ENCODE assay signal across 8 cellular contexts in the genomic region with DNA sequence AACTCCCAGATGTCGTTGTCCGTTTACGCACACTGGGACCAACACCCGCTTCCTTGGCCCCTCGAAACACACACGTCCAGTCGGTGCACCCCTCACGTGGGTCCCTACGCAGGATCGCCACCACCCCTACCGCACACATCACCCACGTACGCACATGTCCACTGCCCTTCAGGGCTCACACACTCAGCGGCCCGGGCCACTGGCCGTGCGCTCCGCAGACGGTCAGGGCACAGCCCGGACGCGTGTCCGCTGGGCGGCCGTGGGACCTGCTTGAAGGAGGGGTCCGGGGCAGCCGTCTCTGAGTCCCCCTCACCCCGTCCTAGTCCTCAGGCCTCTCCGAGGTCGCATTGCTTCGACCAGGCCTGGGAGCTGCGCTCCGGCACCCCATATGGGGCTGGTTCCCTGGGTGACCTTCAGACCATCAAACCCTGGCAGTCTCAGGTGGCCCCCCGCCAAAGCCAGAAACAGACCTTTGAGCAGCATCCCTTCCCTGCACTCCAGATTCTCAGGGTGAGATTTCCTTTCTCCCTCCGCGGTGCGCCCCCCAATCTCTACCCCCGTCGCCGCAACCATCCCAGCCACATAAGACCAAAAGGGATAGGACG. TPM values are rescaled to one million over a fixed set of nuclear protein-coding genes. Genes with fewer than 3 reads are reported as not detected.
A peak's percentile ranks its signal among the peaks of the same experiment; 100 is the strongest.
DNase-seq lines count a peak whose midpoint lies in the region; ATAC-seq and TF ChIP-seq lines count a peak whose summit lies in the region.

No MANE protein-coding gene starts in this region.

- TF ChIP-seq CTCF in coronary artery (IDR thresholded peaks at IDR 0.05): no peak
- no peak for TF ChIP-seq CTCF in uterus (IDR thresholded peaks at IDR 0.05)

- H3K27me3 ChIP-seq in muscle layer of duodenum (ENCODE audit: low read depth, low read length) (no peaks in the 10 kb centered on the region), uterus (no peaks in the 10 kb centered on the region), H7 (ENCODE audit: control insufficient read depth, insufficient read depth, low read length) (peaks cover 11% of the 10 kb centered on the region)

- H3K36me3 ChIP-seq in muscle layer of duodenum (ENCODE audit: control insufficient read depth in 1 of 2, insufficient read depth in 2 of 2, low read length in 2 of 2) (no peaks in the 10 kb centered on the region), uterus (no peaks in the 10 kb centered on the region), H7 (replicated peaks; ENCODE audit: control insufficient read depth, insufficient read depth, low read length) (no peaks in the 10 kb centered on the region; the same call in 1 of the 2 replicates)

- H3K4me1 ChIP-seq in muscle layer of duodenum (ENCODE audit: control insufficient read depth in 1 of 2, insufficient read depth in 2 of 2, low read length in 2 of 2): peaks cover 0 to 24% of the 10 kb centered on the region in 2 donors
- H3K4me1 ChIP-seq in uterus: peaks cover 0 to 4% of the 10 kb centered on the region in 2 donors

- H3K27ac ChIP-seq in coronary artery (no peak overlapping the region), muscle layer of duodenum (ENCODE audit: low read length) (no peak overlapping the region), uterus (peak overlapping the region; percentile 41 to 63)

- intact Hi-C loops in Right ventricle myocardium inferior (cut with DNase I): loop anchor here (1.0 to 2.0 kb wide), 2 partner anchors 284 to 327 kb away; no protein-coding TSS in a partner anchor
- intact Hi-C loops in cardiac septum (cut with DNase I): loop anchor here (1.0 to 10.0 kb wide), 4 partner anchors 189 to 329 kb away; no protein-coding TSS in a partner anchor
- intact Hi-C loops in uterus (cut with DNase I; ENCODE audit: low total_unique reads): loop anchor here (10.0 kb wide), 2 partner anchors 191 to 291 kb away; no protein-coding TSS in a partner anchor

- H3K9me3 ChIP-seq in muscle layer of duodenum (ENCODE audit: control insufficient read depth in 1 of 2, low read length in 2 of 2) (no peaks in the 10 kb centered on the region), uterus (no peaks in the 10 kb centered on the region)

- DNase-seq in Right ventricle myocardium inferior (ENCODE audit: missing footprints) (no peak), cardiac septum (ENCODE audit: low spot score) (no peak), coronary artery (ENCODE audit: low spot score) (no peak), uterus (peak; percentile 27 to 30), H7 (no peak), SW 1271 (lab: John Stamatoyannopoulos, UW) (no peak), ureter (ENCODE audit: low spot score) (no peak)

- H3K4me3 ChIP-seq in coronary artery (peak overlapping the region; percentile 71), muscle layer of duodenum (ENCODE audit: low read depth in 1 of 2, low read length in 2 of 2) (peak overlapping the region; percentile 71 to 75), uterus (peak overlapping the region; percentile 49 to 79), H7 (ENCODE audit: insufficient read depth, low read depth, low read length) (no peak overlapping the region; the same call in 1 of the 2 replicates)

- TF ChIP-seq POLR2A in uterus (IDR thresholded peaks at IDR 0.05): no peak

- peak; percentile 20 for ATAC-seq in Right ventricle myocardium inferior

RNA-seq across cellular contexts. Expression of gene GPRC5B, which starts 0.9 kb away (rescaled TPM):
- total RNA-seq in Right ventricle myocardium inferior (90.0 TPM), cardiac septum (54.1 TPM), uterus (10 to 100 TPM; 16.5 to 53.0 (median 22.3) TPM), ureter (23.2 TPM)
- 66.0 and 76.7 TPM in 2 replicates for total RNA-seq in H7 (2014; rRNA removed; shearing (Covaris generic))

Comparison
In these comparisons a context has a peak if more than half of its experiments do, and no peak if none do; other contexts are left out.
1. DNase-seq: peak in uterus (2 of 2); none in Right ventricle myocardium inferior (single experiment), cardiac septum (single experiment), coronary artery (single experiment), H7 (single experiment), SW 1271 (0 of 2) and ureter (single experiment).
2. H3K27ac ChIP-seq: peak in uterus (2 of 2); none in coronary artery (0 of 2) and muscle layer of duodenum (single experiment).